In the genomic region with DNA sequence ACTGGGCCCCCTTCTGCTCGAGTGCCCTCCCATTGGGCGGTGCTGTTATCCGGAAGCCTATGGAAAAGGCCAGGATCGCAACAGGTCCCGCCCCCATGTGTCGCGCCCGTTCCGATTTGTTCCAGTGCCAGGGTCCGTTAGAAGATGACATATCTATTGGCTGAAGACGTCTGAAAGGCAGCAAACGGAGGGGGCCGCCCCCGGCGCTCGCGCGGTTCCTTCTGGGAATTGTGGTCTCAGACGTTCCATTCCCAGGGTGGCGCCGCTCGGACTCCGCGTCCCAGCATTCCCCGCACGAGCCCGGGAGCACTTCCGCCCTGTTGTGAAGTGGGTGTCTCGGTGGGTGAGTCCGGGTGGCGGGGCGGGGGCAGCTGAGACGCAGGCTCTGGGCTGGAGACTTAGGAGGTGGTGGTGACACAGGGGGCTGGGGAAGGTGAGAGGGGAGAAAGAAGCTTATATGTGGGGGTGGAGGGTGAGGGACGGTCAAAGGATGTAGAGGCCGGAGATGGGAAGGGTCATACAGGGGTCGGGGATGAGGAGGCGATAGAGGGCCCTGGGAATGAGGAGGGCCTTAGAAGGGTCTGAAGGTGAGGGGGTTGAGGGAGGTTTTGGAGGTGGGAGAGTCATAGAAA, we compare ENCODE assay signal across 8 cellular contexts. TPM values are rescaled to one million over a fixed set of nuclear protein-coding genes. Genes with fewer than 3 reads are reported as not detected.
DNase-seq lines count a peak whose midpoint lies in the region; ATAC-seq and TF ChIP-seq lines count a peak whose summit lies in the region.

A gene (plus strand): TSS at position 297 of the 632 bp plus-strand sequence. CDS start 6,644 bp downstream, outside the sequence.

- TF ChIP-seq POLR2A in lower leg skin (IDR thresholded peaks at IDR 0.05): no peak

- H3K27ac ChIP-seq in CD4-positive, CD25-positive, alpha-beta regulatory T cell (ENCODE audit: insufficient read depth, low read length, poor library complexity, severe bottlenecking): peak within 1 kb of the TSS; percentile 52

- DNase-seq in CD4-positive, CD25-positive, alpha-beta regulatory T cell: peak; percentile 70 to 92 (median 77)
- DNase-seq in NCI-H82 treated with DMSO at 0.1 percent for 48 hours (lab: John Stamatoyannopoulos, UW; ENCODE audit: unreplicated experiment) (peak; percentile 99), ecto neural progenitor cell (ENCODE audit: low spot score) (peak; percentile 99), lower leg skin (ENCODE audit: low spot score in 2 of 2) (peak; percentile 96 to 99)
- DNase-seq in activated CD4-positive, alpha-beta memory T cell treated with anti-CD3 and anti-CD28 coated beads, Interleukin-2, amount 10 ng/mL, durations not matched to agents 7 days and 5 days: peak; percentile 88
- peak; percentile 82 to 87 for DNase-seq in stimulated activated CD4-positive, alpha-beta T cell treated with anti-CD3 and anti-CD28 coated beads, Interleukin-4, amount 100 ng/mL, for 4 hours

- intact Hi-C loops in lower leg skin (cut with DNase I; ENCODE audit: low total_unique reads): no loop called here

- H3K27me3 Mint-ChIP-seq in CD4-positive, CD25-positive, alpha-beta regulatory T cell: no peaks in the 10 kb centered on the region
- H3K27me3 Mint-ChIP-seq in activated CD4-positive, alpha-beta memory T cell treated with anti-CD3 and anti-CD28 coated beads, Interleukin-2, amount 10 ng/mL, durations not matched to agents 7 days and 5 days: no peaks in the 10 kb centered on the region

- H3K27ac Mint-ChIP-seq in CD4-positive, CD25-positive, alpha-beta regulatory T cell: peak within 1 kb of the TSS; percentile 43 to 95 (median 67)
- H3K27ac Mint-ChIP-seq in activated CD4-positive, alpha-beta memory T cell treated with anti-CD3 and anti-CD28 coated beads, Interleukin-2, amount 10 ng/mL, durations not matched to agents 7 days and 5 days: peak within 1 kb of the TSS; percentile 69

- H3K27me3 ChIP-seq in CD4-positive, CD25-positive, alpha-beta regulatory T cell (ENCODE audit: control insufficient read depth, insufficient read depth, low read length): no peaks in the 10 kb centered on the region

- H3K4me1 ChIP-seq in CD4-positive, CD25-positive, alpha-beta regulatory T cell (ENCODE audit: control insufficient read depth, insufficient read depth, low read length, poor library complexity, severe bottlenecking): peaks cover 11% of the 10 kb centered on the region

- 1 to 2% methylated on average over 37 of the region's 37 CpGs for WGBS in lower leg skin, 2 donors

- H3K9me3 ChIP-seq in CD4-positive, CD25-positive, alpha-beta regulatory T cell (ENCODE audit: control insufficient read depth in 2 of 2, low read length in 2 of 2): no peaks in the 10 kb centered on the region

- no peaks in the 10 kb centered on the region for H3K9me3 Mint-ChIP-seq in CD4-positive, CD25-positive, alpha-beta regulatory T cell
- H3K9me3 Mint-ChIP-seq in activated CD4-positive, alpha-beta memory T cell treated with anti-CD3 and anti-CD28 coated beads, Interleukin-2, amount 10 ng/mL, durations not matched to agents 7 days and 5 days: no peaks in the 10 kb centered on the region

- no peaks in the 10 kb centered on the region for H3K36me3 Mint-ChIP-seq in CD4-positive, CD25-positive, alpha-beta regulatory T cell
- H3K36me3 Mint-ChIP-seq in activated CD4-positive, alpha-beta memory T cell treated with anti-CD3 and anti-CD28 coated beads, Interleukin-2, amount 10 ng/mL, durations not matched to agents 7 days and 5 days (ENCODE audit: low read depth): no peaks in the 10 kb centered on the region

- POLR2A ChIA-PET in activated CD4-positive, alpha-beta memory T cell treated with anti-CD3 and anti-CD28 coated beads, Interleukin-2, amount 10 ng/mL, durations not matched to agents 7 days and 5 days (lab: Charles Lee): interaction anchor here (1.1 to 1.8 kb wide), 3 partner anchors 122 to 291 kb away, joined by 3 to 5 read pairs (median 3); a partner anchor contains a TSS

- CTCF ChIA-PET in activated CD4-positive, alpha-beta memory T cell treated with anti-CD3 and anti-CD28 coated beads, Interleukin-2, amount 10 ng/mL, durations not matched to agents 7 days and 5 days (lab: Charles Lee): interaction anchor here (0.9 to 8.7 kb wide), 8 partner anchors 16 to 345 kb away, joined by 4 to 83 read pairs (median 6); a partner anchor contains a TSS

- peak; percentile 94 to 96 for ATAC-seq in CD4-positive, CD25-positive, alpha-beta regulatory T cell (ENCODE audit: low read depth in 2 of 2)
- ATAC-seq in GM19452 (IDR thresholded peaks at IDR 0.05; ENCODE audit: unreplicated experiment) (peak; percentile 88), HG03575 (IDR thresholded peaks at IDR 0.05; ENCODE audit: extremely low read depth, insufficient number of reproducible peaks, low FRiP score, unreplicated experiment) (peak; percentile 58)

- no peak for TF ChIP-seq CTCF in lower leg skin (IDR thresholded peaks at IDR 0.05)

- peak within 1 kb of the TSS; percentile 90 for H3K4me3 ChIP-seq in CD4-positive, CD25-positive, alpha-beta regulatory T cell (ENCODE audit: low read depth, low read length)
- H3K4me3 ChIP-seq in lower leg skin (ENCODE audit: low read depth, poor library complexity, severe bottlenecking): peak within 1 kb of the TSS; percentile 39

- H3K4me3 Mint-ChIP-seq in CD4-positive, CD25-positive, alpha-beta regulatory T cell: peak within 1 kb of the TSS; percentile 78 to 97 (median 91)
- H3K4me3 Mint-ChIP-seq in activated CD4-positive, alpha-beta memory T cell treated with anti-CD3 and anti-CD28 coated beads, Interleukin-2, amount 10 ng/mL, durations not matched to agents 7 days and 5 days: peak within 1 kb of the TSS; percentile 85

- no peaks in the 10 kb centered on the region for H3K36me3 ChIP-seq in CD4-positive, CD25-positive, alpha-beta regulatory T cell (ENCODE audit: control insufficient read depth, insufficient read depth, low read length)

- H3K4me1 Mint-ChIP-seq in CD4-positive, CD25-positive, alpha-beta regulatory T cell: peaks cover 4 to 29% (median 18%) of the 10 kb centered on the region in 4 donors
- peaks cover 30% of the 10 kb centered on the region for H3K4me1 Mint-ChIP-seq in activated CD4-positive, alpha-beta memory T cell treated with anti-CD3 and anti-CD28 coated beads, Interleukin-2, amount 10 ng/mL, durations not matched to agents 7 days and 5 days

RNA-seq across cellular contexts. Expression of the gene that starts here (rescaled TPM):
- total RNA-seq in CD4-positive, CD25-positive, alpha-beta regulatory T cell: 0.94 TPM
- under 1 TPM in 2 of 4 donors, not detected in 2; 0.17 to 0.35 TPM for polyA plus RNA-seq in CD4-positive, CD25-positive, alpha-beta regulatory T cell
- total RNA-seq in activated CD4-positive, alpha-beta memory T cell treated with anti-CD3 and anti-CD28 coated beads, Interleukin-2, amount 10 ng/mL, durations not matched to agents 7 days and 5 days: 1 to 10 TPM; 2.1 to 2.3 TPM
- 1 to 10 TPM in 3 of 4 donors, under 1 TPM in 1; 0.91 to 3.6 (median 3.0) TPM for total RNA-seq in lower leg skin

Comparison
In these comparisons a context has a peak if more than half of its experiments do, and no peak if none do; other contexts are left out.
1. Peak in every context shown above with its lines: DNase-seq, ATAC-seq, H3K4me3 ChIP-seq and H3K27ac ChIP-seq.
2. Peak in DNase-seq, ATAC-seq, H3K4me3 ChIP-seq and H3K27ac ChIP-seq in CD4-positive, CD25-positive, alpha-beta regulatory T cell; RNA of the gene not detected or under 1 TPM.